11 cellular contexts compared by ENCODE assay signal in genomic region chr1:228417061-228417460, GRCh38. TPM values are rescaled to one million over a fixed set of nuclear protein-coding genes. Genes with fewer than 3 reads are reported as not detected.
DNase-seq lines count a peak whose midpoint lies in the region; ATAC-seq and TF ChIP-seq lines count a peak whose summit lies in the region.
"Had no signal": no experiment of that assay in that cellular context is flagged by ENCODE, and none has a peak within 500 bp of the region (broad histone marks: within the 10 kb centered on the region; RNA-seq: fewer than 3 reads in every experiment).

No MANE protein-coding gene starts in this region.

- H3K9me3 Mint-ChIP-seq in activated CD8-positive, alpha-beta memory T cell treated with anti-CD3 and anti-CD28 coated beads, Interleukin-2, amount 10 ng/mL, durations not matched to agents 7 days and 5 days (ENCODE audit: low read depth), result no peaks in the 10 kb centered on the region
- H3K9me3 Mint-ChIP-seq in activated T-helper 17 cell treated with anti-CD3 and anti-CD28 coated beads, Interleukin-2, amount 50 U/mL, for 72 hours, result no peaks in the 10 kb centered on the region

- peaks cover 31% of the 10 kb centered on the region for H3K4me1 Mint-ChIP-seq in activated CD8-positive, alpha-beta memory T cell treated with anti-CD3 and anti-CD28 coated beads, Interleukin-2, amount 10 ng/mL, durations not matched to agents 7 days and 5 days
- peaks cover 13% of the 10 kb centered on the region for H3K4me1 Mint-ChIP-seq in activated T-helper 17 cell treated with anti-CD3 and anti-CD28 coated beads, Interleukin-2, amount 50 U/mL, for 72 hours

- H3K9me3 ChIP-seq in hepatocyte (ENCODE audit: low read depth), result no peaks in the 10 kb centered on the region
- H3K9me3 ChIP-seq: left lung, thoracic aorta had no signal

- peak overlapping the region; percentile 100 for H3K4me2 ChIP-seq in hepatocyte

- H3K36me3 ChIP-seq in hepatocyte (replicated peaks; ENCODE audit: insufficient read depth, low read depth), result no peaks in the 10 kb centered on the region
- H3K36me3 ChIP-seq: left lung, thoracic aorta had no signal

- no peak for DNase-seq in activated CD8-positive, alpha-beta memory T cell treated with anti-CD3 and anti-CD28 coated beads, Interleukin-2, amount 10 ng/mL, durations not matched to agents 7 days and 5 days
- DNase-seq in activated CD8-positive, alpha-beta memory T cell treated with anti-CD3 and anti-CD28 coated beads, Interleukin-2, amount 50 U/mL, for 48 hours, result no peak
- DNase-seq in hepatocyte (ENCODE audit: low spot score) (no peak), retinal pigment epithelial cell (ENCODE audit: low read depth) (no peak), DMS153 (lab: John Stamatoyannopoulos, UW) (no peak), COLO668 (lab: John Stamatoyannopoulos, UW; ENCODE audit: unreplicated experiment) (no peak)
- no peak for DNase-seq in stimulated activated CD4-positive, alpha-beta T cell treated with anti-CD3 and anti-CD28 coated beads, Interleukin-12 subunit alpha, Interleukin-12 subunit beta, amount 100 ng/mL, for 4 hours

- peaks cover 20% of the 10 kb centered on the region for H3K4me1 ChIP-seq in hepatocyte (ENCODE audit: insufficient read depth)

- H3K27ac ChIP-seq in hepatocyte, result no peak overlapping the region
- H3K27ac ChIP-seq: left lung, thoracic aorta had no signal

- H3K27me3 ChIP-seq in hepatocyte, result no peaks in the 10 kb centered on the region

- H3K4me3 ChIP-seq in hepatocyte, result no peak overlapping the region
- H3K4me3 ChIP-seq in retinal pigment epithelial cell (ENCODE audit: low read length), result peak overlapping the region; percentile 11

- no peaks in the 10 kb centered on the region for H3K36me3 Mint-ChIP-seq in activated CD8-positive, alpha-beta memory T cell treated with anti-CD3 and anti-CD28 coated beads, Interleukin-2, amount 10 ng/mL, durations not matched to agents 7 days and 5 days
- no peaks in the 10 kb centered on the region for H3K36me3 Mint-ChIP-seq in activated T-helper 17 cell treated with anti-CD3 and anti-CD28 coated beads, Interleukin-2, amount 50 U/mL, for 72 hours (ENCODE audit: low read depth)

- TF ChIP-seq CTCF in hepatocyte (IDR thresholded peaks at IDR 0.05; ENCODE audit: poor library complexity), result no peak
- no peak for TF ChIP-seq CTCF in retinal pigment epithelial cell (conservative IDR thresholded peaks at IDR 0.05; ENCODE audit: low read depth, low read length)

- WGBS in hepatocyte (ENCODE audit: low lambda C conversion rate, missing lambda C conversion rate), result 74% methylated on average over 4 of the region's 12 CpGs

- no peaks in the 10 kb centered on the region for H3K9me2 ChIP-seq in hepatocyte (replicated peaks; ENCODE audit: insufficient read depth)

- H3K4me3 Mint-ChIP-seq in activated CD8-positive, alpha-beta memory T cell treated with anti-CD3 and anti-CD28 coated beads, Interleukin-2, amount 10 ng/mL, durations not matched to agents 7 days and 5 days, result peak overlapping the region; percentile 71
- H3K4me3 Mint-ChIP-seq in activated T-helper 17 cell treated with anti-CD3 and anti-CD28 coated beads, Interleukin-2, amount 50 U/mL, for 72 hours, result peak overlapping the region; percentile 70

- no peaks in the 10 kb centered on the region for H3K79me2 ChIP-seq in hepatocyte

- no peaks in the 10 kb centered on the region for H4K20me1 ChIP-seq in hepatocyte (ENCODE audit: insufficient read depth, poor library complexity, severe bottlenecking)

- ATAC-seq in activated CD8-positive, alpha-beta memory T cell treated with anti-CD3 and anti-CD28 coated beads, Interleukin-2, amount 10 ng/mL, durations not matched to agents 7 days and 5 days, result no peak
- ATAC-seq in activated T-helper 17 cell treated with anti-CD3 and anti-CD28 coated beads, Interleukin-2, amount 50 U/mL, for 72 hours (replicated peaks), result no peak

- no peak overlapping the region for H3K27ac Mint-ChIP-seq in activated CD8-positive, alpha-beta memory T cell treated with anti-CD3 and anti-CD28 coated beads, Interleukin-2, amount 10 ng/mL, durations not matched to agents 7 days and 5 days
- H3K27ac Mint-ChIP-seq in activated T-helper 17 cell treated with anti-CD3 and anti-CD28 coated beads, Interleukin-2, amount 50 U/mL, for 72 hours, result peak overlapping the region; percentile 28

- peaks cover 10% of the 10 kb centered on the region for H3K27me3 Mint-ChIP-seq in activated CD8-positive, alpha-beta memory T cell treated with anti-CD3 and anti-CD28 coated beads, Interleukin-2, amount 10 ng/mL, durations not matched to agents 7 days and 5 days
- peaks cover 8% of the 10 kb centered on the region for H3K27me3 Mint-ChIP-seq in activated T-helper 17 cell treated with anti-CD3 and anti-CD28 coated beads, Interleukin-2, amount 50 U/mL, for 72 hours

- CTCF ChIA-PET in activated CD8-positive, alpha-beta memory T cell treated with anti-CD3 and anti-CD28 coated beads, Interleukin-2, amount 10 ng/mL, durations not matched to agents 7 days and 5 days (lab: Charles Lee), result no interaction called here

- H2AFZ ChIP-seq in hepatocyte, result no peak overlapping the region

RNA-seq across cellular contexts. Expression of gene TRIM17, which starts 0.4 kb away (rescaled TPM):
- 1 to 10 TPM; 2.6 to 2.8 TPM for total RNA-seq in activated CD8-positive, alpha-beta memory T cell treated with anti-CD3 and anti-CD28 coated beads, Interleukin-2, amount 10 ng/mL, durations not matched to agents 7 days and 5 days
- 1 to 10 TPM; 1.7 to 1.9 TPM for total RNA-seq in activated T-helper 17 cell treated with anti-CD3 and anti-CD28 coated beads, Interleukin-2, amount 50 U/mL, for 72 hours
- 2.1 and 2.4 TPM in 2 replicates for total RNA-seq in hepatocyte
- 5.7 and 7.3 TPM in 2 replicates for polyA plus RNA-seq in hepatocyte
- total RNA-seq: LHCN-M2 had no signal

RNA-seq across cellular contexts. Expression of gene TRIM11, which starts 10.4 kb away (rescaled TPM):
- 10 to 100 TPM; 65.1 to 66.1 TPM for total RNA-seq in activated CD8-positive, alpha-beta memory T cell treated with anti-CD3 and anti-CD28 coated beads, Interleukin-2, amount 10 ng/mL, durations not matched to agents 7 days and 5 days
- 10 to 100 TPM; 41.7 to 48.6 TPM for total RNA-seq in activated T-helper 17 cell treated with anti-CD3 and anti-CD28 coated beads, Interleukin-2, amount 50 U/mL, for 72 hours
- total RNA-seq in hepatocyte, result 10.4 and 13.8 TPM in 2 replicates
- polyA plus RNA-seq in hepatocyte, result 10.4 and 14.5 TPM in 2 replicates
